ENCODE assay signal across 8 cellular contexts in genomic region chr12:6323340-6323994, GRCh38. TPM values are rescaled to one million over a fixed set of nuclear protein-coding genes. Genes with fewer than 3 reads are reported as not detected.
DNase-seq lines count a peak whose midpoint lies in the region; FAIRE-seq and TF ChIP-seq lines count a peak whose summit lies in the region.

No MANE protein-coding gene starts in this region.

- WGBS in small intestine, 3 donors: 16 to 38% (median 31%) methylated on average over 14 of the region's 14 CpGs

- H3K9me3 ChIP-seq in small intestine (ENCODE audit: control insufficient read depth, low read depth): no peaks in the 10 kb centered on the region

- DNase-seq in COLO829 (ENCODE audit: low spot score) (peak; percentile 88), GM19240 (ENCODE audit: insufficient read length, low spot score) (peak; percentile 58), KBM-7 (peak; percentile 79), SKM-1 treated with dmso at 0.1 percent for 144 hours (lab: John Stamatoyannopoulos, UW; ENCODE audit: unreplicated experiment) (peak; percentile 42), cardiac fibroblast (ENCODE audit: low read depth in 2 of 2) (peak; percentile 97 to 98), iPS-NIHi11 (ENCODE audit: low spot score) (peak; percentile 72), small intestine (peak; percentile 63), GOT3 (lab: John Stamatoyannopoulos, UW) (no peak)

- H3K27me3 ChIP-seq in small intestine (ENCODE audit: control insufficient read depth in 2 of 2, insufficient read depth in 2 of 2, low read length in 2 of 2): no peaks in the 10 kb centered on the region

- peak; percentile 53 for TF ChIP-seq CTCF in cardiac fibroblast (IDR thresholded peaks at IDR 0.05; ENCODE audit: low read depth, low read length)

- H3K36me3 ChIP-seq in small intestine (ENCODE audit: control insufficient read depth in 2 of 2, insufficient read depth in 2 of 2, low read length in 2 of 2): peaks cover 0 to 3% of the 10 kb centered on the region in 2 donors

- peak overlapping the region; percentile 42 to 82 for H3K27ac ChIP-seq in small intestine (ENCODE audit: low read depth in 1 of 2, low read length in 1 of 2)

- peaks cover 0 to 7% of the 10 kb centered on the region in 2 donors for H3K4me1 ChIP-seq in small intestine (ENCODE audit: control insufficient read depth in 2 of 2, insufficient read depth in 1 of 2, low read depth in 1 of 2, low read length in 1 of 2)

- no peak for FAIRE-seq in small intestine (lab: Jason Lieb, UNC)

- in situ Hi-C loops in KBM-7 (cut with MboI; ENCODE audit: low pct_unique_long_range_greater_than_20kb, low sequenced_read_pairs): no loop called here

- H3K4me3 ChIP-seq in cardiac fibroblast (replicated peaks in 1 of 2; ENCODE audit: low read depth in 2 of 2, low read length in 2 of 2) (peak overlapping the region in 1 of 2 donors; percentile 14), small intestine (ENCODE audit: low read depth in 1 of 2, low read length in 2 of 2) (no peak overlapping the region)

RNA-seq across cellular contexts. Expression of gene PLEKHG6, which starts 13.0 kb away (rescaled TPM):
- polyA plus RNA-seq in small intestine: 100 to 1,000 TPM in 2 of 3 donors, 10 to 100 TPM in 1; 48.0 to 167 (median 105) TPM

RNA-seq across cellular contexts. Expression of gene TNFRSF1A, which starts 18.4 kb away (rescaled TPM):
- polyA plus RNA-seq in small intestine: 100 to 1,000 TPM in 1 of 3 donors, 10 to 100 TPM in 2; 77.2 to 102 (median 92.9) TPM

RNA-seq across cellular contexts. Expression of gene SCNN1A, which starts 51.9 kb away (rescaled TPM):
- 10 to 100 TPM; 12.3 to 18.9 (median 14.4) TPM for polyA plus RNA-seq in small intestine
